In genomic region chr2:237692601-237693079, GRCh38 we compare ENCODE assay signal across 1 cellular context.
TF ChIP-seq lines count a peak whose summit lies in the region.

No MANE protein-coding gene starts in this region.

TF ChIP-seq in HepG2, 621 proteins besides CTCF, POLR2A, EP300 and RAD21 (continued from another document and continues in another):
- TF ChIP-seq ZNF740 (CRISPR knock-in tag; IDR thresholded peaks at IDR 0.05) (no peak), PTBP1 (IDR thresholded peaks at IDR 0.05; ENCODE audit: low read depth, low read length, poor library complexity, severe bottlenecking) (no peak), ZNF180 (CRISPR knock-in tag; IDR thresholded peaks at IDR 0.05; ENCODE audit: borderline replicate concordance, low read depth) (no peak), KIAA2018 (CRISPR knock-in tag; IDR thresholded peaks at IDR 0.05; ENCODE audit: borderline replicate concordance) (no peak), ARNT (IDR thresholded peaks at IDR 0.05) (no peak), ZFP37 (CRISPR knock-in tag; IDR thresholded peaks at IDR 0.05; ENCODE audit: borderline replicate concordance) (no peak), ZNF816 (CRISPR knock-in tag; IDR thresholded peaks at IDR 0.05; ENCODE audit: borderline replicate concordance) (no peak), ZNF280D (CRISPR knock-in tag; IDR thresholded peaks at IDR 0.05) (no peak), ZNF574 (CRISPR knock-in tag; IDR thresholded peaks at IDR 0.05) (no peak), ZNF136 (CRISPR knock-in tag; IDR thresholded peaks at IDR 0.05; ENCODE audit: low read depth) (0 out of 2 replicates have a peak, but pooled peaks have one; percentile 50), ZNF781 (CRISPR knock-in tag; IDR thresholded peaks at IDR 0.05; ENCODE audit: borderline replicate concordance, not compliant biosample characterization) (no peak), TFDP2 (CRISPR knock-in tag; IDR thresholded peaks at IDR 0.05) (no peak), RFXANK (CRISPR knock-in tag; IDR thresholded peaks at IDR 0.05) (no peak), ZNF354B (CRISPR knock-in tag; IDR thresholded peaks at IDR 0.05) (no peak), ZNF275 (CRISPR knock-in tag; IDR thresholded peaks at IDR 0.05; ENCODE audit: borderline replicate concordance) (peak; percentile 62; the same call in 1 of the 2 replicates), MEIS1 (CRISPR knock-in tag; IDR thresholded peaks at IDR 0.05; ENCODE audit: borderline replicate concordance) (no peak), DPF2 (CRISPR knock-in tag; IDR thresholded peaks at IDR 0.05; ENCODE audit: borderline replicate concordance, low read depth) (no peak), RBM22 (optimal IDR thresholded peaks at IDR 0.05; ENCODE audit: low read length) (no peak), SNAPC4 (CRISPR knock-in tag; IDR thresholded peaks at IDR 0.05) (0 out of 2 replicates have a peak, but pooled peaks have one; percentile 36), ZBTB7A (CRISPR knock-in tag; IDR thresholded peaks at IDR 0.05) (0 out of 2 replicates have a peak, but pooled peaks have one; percentile 9), ZNF362 (CRISPR knock-in tag; IDR thresholded peaks at IDR 0.05; ENCODE audit: borderline replicate concordance) (no peak), ZNF639 (CRISPR knock-in tag; conservative IDR thresholded peaks at IDR 0.05) (no peak), ZBTB8A (CRISPR knock-in tag; IDR thresholded peaks at IDR 0.05; ENCODE audit: borderline replicate concordance, low read depth) (no peak), PAWR (CRISPR knock-in tag; IDR thresholded peaks at IDR 0.05; ENCODE audit: borderline replicate concordance) (no peak), TBX3 (IDR thresholded peaks at IDR 0.05; ENCODE audit: borderline replicate concordance) (no peak), ATRX (CRISPR knock-in tag; IDR thresholded peaks at IDR 0.05; ENCODE audit: borderline replicate concordance) (no peak), ZNF260 (CRISPR knock-in tag; IDR thresholded peaks at IDR 0.05; ENCODE audit: borderline replicate concordance, low read depth) (no peak), ZNF546 (CRISPR knock-in tag; conservative IDR thresholded peaks at IDR 0.05) (0 out of 2 replicates have a peak, but pooled peaks have one; percentile 59), ZNF570 (CRISPR knock-in tag; IDR thresholded peaks at IDR 0.05; ENCODE audit: borderline replicate concordance) (no peak)
